Comparison of ENCODE assay signal across 10 cellular contexts in genomic region chr2:71282493-71282892, GRCh38. TPM values are rescaled to one million over a fixed set of nuclear protein-coding genes. Genes with fewer than 3 reads are reported as not detected.
DNase-seq lines count a peak whose midpoint lies in the region; ATAC-seq and TF ChIP-seq lines count a peak whose summit lies in the region.
"Had no signal": no experiment of that assay in that cellular context is flagged by ENCODE, and none has a peak within 500 bp of the region (broad histone marks: within the 10 kb centered on the region; RNA-seq: fewer than 3 reads in every experiment).

No MANE protein-coding gene starts in this region.

- CTCF ChIA-PET in Calu3 (lab: Charles Lee) = no interaction called here

- no peak overlapping the region for H3K27ac Mint-ChIP-seq in Calu3 (ENCODE audit: unreplicated experiment)
- H3K27ac Mint-ChIP-seq: brain had no signal

- DNase-seq in AML-193 (lab: John Stamatoyannopoulos, UW) = peak; percentile 28 to 41
- DNase-seq in RKO (ENCODE audit: low spot score) = peak; percentile 20
- no peak for DNase-seq in left ventricle myocardium superior
- no peak for DNase-seq in stimulated activated naive CD8-positive, alpha-beta T cell treated with anti-CD3 and anti-CD28 coated beads, Interleukin-15, Interleukin-2, amounts not matched to agents 100 U/mL and 50 U/mL, for 24 hours
- DNase-seq in islet precursor cell = no peak
- DNase-seq in Calu3 = no peak
- DNase-seq: occipital lobe had no signal

- BruUV-seq in Calu3 (replicated peaks; lab: Mats Ljungman, UMichigan) = no TSS peak

- no peaks in the 10 kb centered on the region for H3K9me3 Mint-ChIP-seq in Calu3 (ENCODE audit: low read depth, unreplicated experiment)
- H3K9me3 Mint-ChIP-seq: brain had no signal

- intact Hi-C loops in left ventricle myocardium superior (cut with micrococcal nuclease) (no loop called here), Calu3 (cut with micrococcal nuclease; ENCODE audit: unreplicated experiment) (no loop called here)

- no peaks in the 10 kb centered on the region for H3K27me3 Mint-ChIP-seq in Calu3 (ENCODE audit: unreplicated experiment)

- H3K4me3 Mint-ChIP-seq in Calu3 (ENCODE audit: low read depth, unreplicated experiment) = no peak overlapping the region
- H3K4me3 Mint-ChIP-seq: brain had no signal

- no peak for TF ChIP-seq CTCF in Calu3 (IDR thresholded peaks at IDR 0.05; ENCODE audit: unreplicated experiment)

- peaks cover 5% of the 10 kb centered on the region for H3K36me3 Mint-ChIP-seq in Calu3 (ENCODE audit: insufficient read depth, unreplicated experiment)
- H3K36me3 Mint-ChIP-seq: brain had no signal

- H3K4me1 Mint-ChIP-seq in Calu3 (ENCODE audit: low read depth, unreplicated experiment) = peaks cover 11% of the 10 kb centered on the region

- ATAC-seq in GM21786 (IDR thresholded peaks at IDR 0.05; ENCODE audit: unreplicated experiment) = peak; percentile 43
- peak; percentile 30 for ATAC-seq in left ventricle myocardium superior
- no peak for ATAC-seq in stimulated activated naive CD8-positive, alpha-beta T cell treated with anti-CD3 and anti-CD28 coated beads, Interleukin-15, Interleukin-2, amounts not matched to agents 100 U/mL and 50 U/mL, for 24 hours
- no peak for ATAC-seq in GM19351 (IDR thresholded peaks at IDR 0.05; ENCODE audit: unreplicated experiment)

RNA-seq across cellular contexts. Expression of gene ZNF638, which starts 49.1 kb away (rescaled TPM):
- total RNA-seq in left ventricle myocardium superior (96.2 TPM), Calu3 (2022) (127 and 132 TPM in 2 replicates)

RNA-seq across cellular contexts. Expression of gene PAIP2B, which starts 55.6 kb away (rescaled TPM):
- 78.1 TPM for total RNA-seq in left ventricle myocardium superior
- 3.6 and 4.0 TPM in 2 replicates for total RNA-seq in Calu3 (2022)

Comparison
In these comparisons a context has a peak if more than half of its experiments do, and no peak if none do; other contexts are left out.
1. DNase-seq: peak in AML-193 (2 of 2) and RKO (single experiment); none in left ventricle myocardium superior (single experiment), stimulated activated naive CD8-positive, alpha-beta T cell treated with anti-CD3 and anti-CD28 coated beads, Interleukin-15, Interleukin-2, amounts not matched to agents 100 U/mL and 50 U/mL, for 24 hours (single experiment), islet precursor cell (single experiment) and Calu3 (single experiment).
2. ATAC-seq: peak in GM21786 (single experiment) and left ventricle myocardium superior (single experiment); none in stimulated activated naive CD8-positive, alpha-beta T cell treated with anti-CD3 and anti-CD28 coated beads, Interleukin-15, Interleukin-2, amounts not matched to agents 100 U/mL and 50 U/mL, for 24 hours (single experiment) and GM19351 (single experiment).
3. RNA of gene PAIP2B, which starts 55.6 kb away (total RNA-seq): 78.1 TPM in left ventricle myocardium superior (single experiment); 3.6 to 4.0 TPM in Calu3; every median in the first group is over 10 times any median in the second.